Comparison of ENCODE assay signal across 19 cellular contexts in the genomic region with DNA sequence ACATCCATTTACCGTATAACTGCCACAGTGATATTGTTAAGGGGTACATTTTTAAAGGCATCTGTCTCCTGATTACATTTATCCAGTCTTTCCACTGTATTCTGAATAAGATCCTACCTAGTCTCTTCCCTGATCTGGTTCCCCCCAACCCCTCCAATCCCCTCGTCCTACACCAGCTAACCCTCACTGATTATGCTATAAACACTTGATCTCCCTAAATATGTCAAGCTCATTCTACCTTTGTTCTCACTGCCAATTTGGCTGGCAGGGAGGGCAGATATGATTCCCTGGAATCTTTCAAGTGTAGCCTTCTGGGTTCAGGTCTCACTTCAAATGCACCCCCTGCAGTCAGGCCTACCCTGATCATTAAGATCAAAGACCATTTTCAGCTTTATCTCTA.
"Had no signal": no experiment of that assay in that cellular context is flagged by ENCODE, and none has a peak within 500 bp of the region (broad histone marks: within the 10 kb centered on the region; RNA-seq: fewer than 3 reads in every experiment).

No MANE protein-coding gene starts in this region.

- H3K27ac ChIP-seq: colonic mucosa, epithelial cell of prostate, esophagus squamous epithelium, gastrocnemius medialis, heart right ventricle, left lung, lower lobe of right lung had no signal

- H3K36me3 ChIP-seq: colonic mucosa, esophagus squamous epithelium, gastrocnemius medialis, heart right ventricle, left lung, lower lobe of right lung had no signal

- H3K27me3 ChIP-seq: colonic mucosa, esophagus squamous epithelium, gastrocnemius medialis, heart right ventricle, left lung had no signal

- DNase-seq: colonic mucosa; cortex of kidney; effector memory CD4-positive, alpha-beta T cell; erythroblast; esophagus squamous epithelium; foreskin fibroblast; foreskin melanocyte; gastrocnemius medialis; glutamatergic neuron; head of caudate nucleus; heart right ventricle; hippocampal formation; left cardiac atrium; left lung; left ventricle myocardium superior; lower lobe of right lung; mesenchymal stem cell; midbrain had no signal

- H3K4me3 ChIP-seq: colonic mucosa, esophagus squamous epithelium, gastrocnemius medialis, heart right ventricle, left lung, lower lobe of right lung had no signal

- H3K4me1 ChIP-seq: colonic mucosa, esophagus squamous epithelium, gastrocnemius medialis, heart right ventricle, left lung, lower lobe of right lung had no signal
